Comparison of ENCODE assay signal across 1 cellular context in the genomic region with DNA sequence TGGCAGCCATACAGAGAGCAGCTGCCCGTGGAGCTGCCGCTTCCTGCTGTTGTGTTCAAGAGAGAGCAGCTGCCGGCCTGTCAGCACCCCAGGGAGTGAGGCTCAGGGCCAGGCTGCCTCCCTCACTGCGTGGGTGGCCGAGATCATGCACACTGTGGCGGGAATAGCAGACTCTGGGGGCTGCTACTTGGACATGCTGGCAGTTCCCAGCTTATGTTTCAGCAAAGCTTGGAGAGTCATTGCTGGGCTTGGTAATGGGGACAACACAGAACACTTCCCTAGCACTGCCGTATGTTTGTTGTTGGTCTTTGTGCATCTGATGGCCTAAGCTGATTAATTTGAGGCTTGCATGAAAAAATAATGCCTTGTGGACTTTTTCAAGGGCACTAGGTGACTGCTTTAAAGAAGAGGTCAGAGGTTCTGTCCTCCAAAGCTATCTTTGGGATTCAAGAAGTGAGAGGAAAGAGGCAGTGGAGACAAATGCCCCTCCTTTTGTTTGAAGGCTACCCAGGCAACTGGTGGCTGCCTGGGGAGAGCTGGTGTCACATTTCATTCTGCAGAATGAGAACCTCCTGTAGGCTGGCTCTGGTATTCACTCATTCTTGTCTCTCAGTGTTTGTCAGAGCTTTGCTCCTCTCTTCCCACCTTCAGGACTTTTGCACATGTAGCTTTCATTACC.
TF ChIP-seq lines count a peak whose summit lies in the region.

No MANE protein-coding gene starts in this region.

TF ChIP-seq in K562, 482 proteins besides CTCF, POLR2A, EP300 and RAD21 (continued from another document and continues in another):
- TF ChIP-seq, protein P1, sequence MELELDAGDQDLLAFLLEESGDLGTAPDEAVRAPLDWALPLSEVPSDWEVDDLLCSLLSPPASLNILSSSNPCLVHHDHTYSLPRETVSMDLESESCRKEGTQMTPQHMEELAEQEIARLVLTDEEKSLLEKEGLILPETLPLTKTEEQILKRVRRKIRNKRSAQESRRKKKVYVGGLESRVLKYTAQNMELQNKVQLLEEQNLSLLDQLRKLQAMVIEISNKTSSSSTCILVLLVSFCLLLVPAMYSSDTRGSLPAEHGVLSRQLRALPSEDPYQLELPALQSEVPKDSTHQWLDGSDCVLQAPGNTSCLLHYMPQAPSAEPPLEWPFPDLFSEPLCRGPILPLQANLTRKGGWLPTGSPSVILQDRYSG (tag; conservative IDR thresholded peaks at IDR 0.05; ENCODE audit: low read depth): no peak
- TF ChIP-seq, protein P2, sequence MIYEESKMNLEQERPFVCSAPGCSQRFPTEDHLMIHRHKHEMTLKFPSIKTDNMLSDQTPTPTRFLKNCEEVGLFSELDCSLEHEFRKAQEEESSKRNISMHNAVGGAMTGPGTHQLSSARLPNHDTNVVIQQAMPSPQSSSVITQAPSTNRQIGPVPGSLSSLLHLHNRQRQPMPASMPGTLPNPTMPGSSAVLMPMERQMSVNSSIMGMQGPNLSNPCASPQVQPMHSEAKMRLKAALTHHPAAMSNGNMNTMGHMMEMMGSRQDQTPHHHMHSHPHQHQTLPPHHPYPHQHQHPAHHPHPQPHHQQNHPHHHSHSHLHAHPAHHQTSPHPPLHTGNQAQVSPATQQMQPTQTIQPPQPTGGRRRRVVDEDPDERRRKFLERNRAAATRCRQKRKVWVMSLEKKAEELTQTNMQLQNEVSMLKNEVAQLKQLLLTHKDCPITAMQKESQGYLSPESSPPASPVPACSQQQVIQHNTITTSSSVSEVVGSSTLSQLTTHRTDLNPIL (CRISPR knock-in tag; IDR thresholded peaks at IDR 0.05): no peak
- TF ChIP-seq SRSF1 (IDR thresholded peaks at IDR 0.05; ENCODE audit: low read depth, low read length) (no peak), FOXJ3 (CRISPR knock-in tag; IDR thresholded peaks at IDR 0.05) (no peak), MCM2 (IDR thresholded peaks at IDR 0.05; ENCODE audit: low read depth) (no peak), CHD2 (IDR thresholded peaks at IDR 0.05; ENCODE audit: low read depth, low read length) (no peak), ZNF3 (CRISPR knock-in tag; IDR thresholded peaks at IDR 0.05) (no peak), ZNF232 (CRISPR knock-in tag; IDR thresholded peaks at IDR 0.05) (no peak), HDAC3 (IDR thresholded peaks at IDR 0.05; ENCODE audit: borderline replicate concordance, partially characterized antibody) (no peak), PCBP1 (IDR thresholded peaks at IDR 0.05; ENCODE audit: low read depth, low read length, poor library complexity, severe bottlenecking) (no peak), NR2C1 (IDR thresholded peaks at IDR 0.05) (no peak), NR2C1 (tag; IDR thresholded peaks at IDR 0.05) (peak; percentile 23; the same call in 1 of the 2 replicates), RBFOX2 (IDR thresholded peaks at IDR 0.05; ENCODE audit: low read depth, low read length) (no peak), FOSL1 (tag; conservative IDR thresholded peaks at IDR 0.05) (no peak), ETV5 (CRISPR knock-in tag; IDR thresholded peaks at IDR 0.05; ENCODE audit: low read depth) (no peak; the same call in 1 of the 2 replicates), SUPT5H (IDR thresholded peaks at IDR 0.05) (no peak), RBM17 (IDR thresholded peaks at IDR 0.05; ENCODE audit: borderline replicate concordance, low read depth, low read length) (no peak), ZBTB8A (IDR thresholded peaks at IDR 0.05; ENCODE audit: partially characterized antibody) (no peak), RBM39 (optimal IDR thresholded peaks at IDR 0.05; ENCODE audit: low read depth, low read length) (no peak), ZNF707 (CRISPR knock-in tag; conservative IDR thresholded peaks at IDR 0.05) (no peak), RFX7 (CRISPR knock-in tag; IDR thresholded peaks at IDR 0.05) (no peak), NR2C2 (CRISPR knock-in tag; IDR thresholded peaks at IDR 0.05) (no peak), NR2C2 (tag; IDR thresholded peaks at IDR 0.05) (0 out of 2 replicates have a peak, but pooled peaks have one; percentile 34), ZFP36 (IDR thresholded peaks at IDR 0.05; ENCODE audit: low read depth, low read length, partially characterized antibody) (no peak), TCF3 (CRISPR knock-in tag; IDR thresholded peaks at IDR 0.05) (0 out of 2 replicates have a peak, but pooled peaks have one; percentile 9), ZNF696 (CRISPR knock-in tag; conservative IDR thresholded peaks at IDR 0.05) (no peak), NCOA1 (IDR thresholded peaks at IDR 0.05; ENCODE audit: low read depth) (no peak), NR1H2 (CRISPR knock-in tag; IDR thresholded peaks at IDR 0.05) (no peak), CEBPB (tag; IDR thresholded peaks at IDR 0.05) (no peak), DPF2 (IDR thresholded peaks at IDR 0.05) (no peak; the same call in 1 of the 2 replicates), NEUROD1 (IDR thresholded peaks at IDR 0.05; ENCODE audit: borderline replicate concordance, low read depth, low read length, partially characterized antibody) (no peak), JUND (IDR thresholded peaks at IDR 0.05; ENCODE audit: borderline replicate concordance, low read depth, low read length) (no peak), JUND (tag; IDR thresholded peaks at IDR 0.05; ENCODE audit: borderline replicate concordance, low read depth, low read length) (peak; percentile 39; the same call in 1 of the 3 replicates), ZEB2 (IDR thresholded peaks at IDR 0.05) (no peak)
- TF ChIP-seq, protein P3, sequence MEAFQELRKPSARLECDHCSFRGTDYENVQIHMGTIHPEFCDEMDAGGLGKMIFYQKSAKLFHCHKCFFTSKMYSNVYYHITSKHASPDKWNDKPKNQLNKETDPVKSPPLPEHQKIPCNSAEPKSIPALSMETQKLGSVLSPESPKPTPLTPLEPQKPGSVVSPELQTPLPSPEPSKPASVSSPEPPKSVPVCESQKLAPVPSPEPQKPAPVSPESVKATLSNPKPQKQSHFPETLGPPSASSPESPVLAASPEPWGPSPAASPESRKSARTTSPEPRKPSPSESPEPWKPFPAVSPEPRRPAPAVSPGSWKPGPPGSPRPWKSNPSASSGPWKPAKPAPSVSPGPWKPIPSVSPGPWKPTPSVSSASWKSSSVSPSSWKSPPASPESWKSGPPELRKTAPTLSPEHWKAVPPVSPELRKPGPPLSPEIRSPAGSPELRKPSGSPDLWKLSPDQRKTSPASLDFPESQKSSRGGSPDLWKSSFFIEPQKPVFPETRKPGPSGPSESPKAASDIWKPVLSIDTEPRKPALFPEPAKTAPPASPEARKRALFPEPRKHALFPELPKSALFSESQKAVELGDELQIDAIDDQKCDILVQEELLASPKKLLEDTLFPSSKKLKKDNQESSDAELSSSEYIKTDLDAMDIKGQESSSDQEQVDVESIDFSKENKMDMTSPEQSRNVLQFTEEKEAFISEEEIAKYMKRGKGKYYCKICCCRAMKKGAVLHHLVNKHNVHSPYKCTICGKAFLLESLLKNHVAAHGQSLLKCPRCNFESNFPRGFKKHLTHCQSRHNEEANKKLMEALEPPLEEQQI (IDR thresholded peaks at IDR 0.05): no peak
- TF ChIP-seq, protein P4, sequence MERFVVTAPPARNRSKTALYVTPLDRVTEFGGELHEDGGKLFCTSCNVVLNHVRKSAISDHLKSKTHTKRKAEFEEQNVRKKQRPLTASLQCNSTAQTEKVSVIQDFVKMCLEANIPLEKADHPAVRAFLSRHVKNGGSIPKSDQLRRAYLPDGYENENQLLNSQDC (CRISPR knock-in tag; IDR thresholded peaks at IDR 0.05): no peak
- TF ChIP-seq, protein P5, sequence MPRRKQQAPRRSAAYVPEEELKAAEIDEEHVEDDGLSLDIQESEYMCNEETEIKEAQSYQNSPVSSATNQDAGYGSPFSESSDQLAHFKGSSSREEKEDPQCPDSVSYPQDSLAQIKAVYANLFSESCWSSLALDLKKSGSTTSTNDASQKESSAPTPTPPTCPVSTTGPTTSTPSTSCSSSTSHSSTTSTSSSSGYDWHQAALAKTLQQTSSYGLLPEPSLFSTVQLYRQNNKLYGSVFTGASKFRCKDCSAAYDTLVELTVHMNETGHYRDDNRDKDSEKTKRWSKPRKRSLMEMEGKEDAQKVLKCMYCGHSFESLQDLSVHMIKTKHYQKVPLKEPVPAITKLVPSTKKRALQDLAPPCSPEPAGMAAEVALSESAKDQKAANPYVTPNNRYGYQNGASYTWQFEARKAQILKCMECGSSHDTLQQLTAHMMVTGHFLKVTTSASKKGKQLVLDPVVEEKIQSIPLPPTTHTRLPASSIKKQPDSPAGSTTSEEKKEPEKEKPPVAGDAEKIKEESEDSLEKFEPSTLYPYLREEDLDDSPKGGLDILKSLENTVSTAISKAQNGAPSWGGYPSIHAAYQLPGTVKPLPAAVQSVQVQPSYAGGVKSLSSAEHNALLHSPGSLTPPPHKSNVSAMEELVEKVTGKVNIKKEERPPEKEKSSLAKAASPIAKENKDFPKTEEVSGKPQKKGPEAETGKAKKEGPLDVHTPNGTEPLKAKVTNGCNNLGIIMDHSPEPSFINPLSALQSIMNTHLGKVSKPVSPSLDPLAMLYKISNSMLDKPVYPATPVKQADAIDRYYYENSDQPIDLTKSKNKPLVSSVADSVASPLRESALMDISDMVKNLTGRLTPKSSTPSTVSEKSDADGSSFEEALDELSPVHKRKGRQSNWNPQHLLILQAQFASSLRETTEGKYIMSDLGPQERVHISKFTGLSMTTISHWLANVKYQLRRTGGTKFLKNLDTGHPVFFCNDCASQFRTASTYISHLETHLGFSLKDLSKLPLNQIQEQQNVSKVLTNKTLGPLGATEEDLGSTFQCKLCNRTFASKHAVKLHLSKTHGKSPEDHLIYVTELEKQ (CRISPR knock-in tag; IDR thresholded peaks at IDR 0.05): no peak
- TF ChIP-seq, protein P6, sequence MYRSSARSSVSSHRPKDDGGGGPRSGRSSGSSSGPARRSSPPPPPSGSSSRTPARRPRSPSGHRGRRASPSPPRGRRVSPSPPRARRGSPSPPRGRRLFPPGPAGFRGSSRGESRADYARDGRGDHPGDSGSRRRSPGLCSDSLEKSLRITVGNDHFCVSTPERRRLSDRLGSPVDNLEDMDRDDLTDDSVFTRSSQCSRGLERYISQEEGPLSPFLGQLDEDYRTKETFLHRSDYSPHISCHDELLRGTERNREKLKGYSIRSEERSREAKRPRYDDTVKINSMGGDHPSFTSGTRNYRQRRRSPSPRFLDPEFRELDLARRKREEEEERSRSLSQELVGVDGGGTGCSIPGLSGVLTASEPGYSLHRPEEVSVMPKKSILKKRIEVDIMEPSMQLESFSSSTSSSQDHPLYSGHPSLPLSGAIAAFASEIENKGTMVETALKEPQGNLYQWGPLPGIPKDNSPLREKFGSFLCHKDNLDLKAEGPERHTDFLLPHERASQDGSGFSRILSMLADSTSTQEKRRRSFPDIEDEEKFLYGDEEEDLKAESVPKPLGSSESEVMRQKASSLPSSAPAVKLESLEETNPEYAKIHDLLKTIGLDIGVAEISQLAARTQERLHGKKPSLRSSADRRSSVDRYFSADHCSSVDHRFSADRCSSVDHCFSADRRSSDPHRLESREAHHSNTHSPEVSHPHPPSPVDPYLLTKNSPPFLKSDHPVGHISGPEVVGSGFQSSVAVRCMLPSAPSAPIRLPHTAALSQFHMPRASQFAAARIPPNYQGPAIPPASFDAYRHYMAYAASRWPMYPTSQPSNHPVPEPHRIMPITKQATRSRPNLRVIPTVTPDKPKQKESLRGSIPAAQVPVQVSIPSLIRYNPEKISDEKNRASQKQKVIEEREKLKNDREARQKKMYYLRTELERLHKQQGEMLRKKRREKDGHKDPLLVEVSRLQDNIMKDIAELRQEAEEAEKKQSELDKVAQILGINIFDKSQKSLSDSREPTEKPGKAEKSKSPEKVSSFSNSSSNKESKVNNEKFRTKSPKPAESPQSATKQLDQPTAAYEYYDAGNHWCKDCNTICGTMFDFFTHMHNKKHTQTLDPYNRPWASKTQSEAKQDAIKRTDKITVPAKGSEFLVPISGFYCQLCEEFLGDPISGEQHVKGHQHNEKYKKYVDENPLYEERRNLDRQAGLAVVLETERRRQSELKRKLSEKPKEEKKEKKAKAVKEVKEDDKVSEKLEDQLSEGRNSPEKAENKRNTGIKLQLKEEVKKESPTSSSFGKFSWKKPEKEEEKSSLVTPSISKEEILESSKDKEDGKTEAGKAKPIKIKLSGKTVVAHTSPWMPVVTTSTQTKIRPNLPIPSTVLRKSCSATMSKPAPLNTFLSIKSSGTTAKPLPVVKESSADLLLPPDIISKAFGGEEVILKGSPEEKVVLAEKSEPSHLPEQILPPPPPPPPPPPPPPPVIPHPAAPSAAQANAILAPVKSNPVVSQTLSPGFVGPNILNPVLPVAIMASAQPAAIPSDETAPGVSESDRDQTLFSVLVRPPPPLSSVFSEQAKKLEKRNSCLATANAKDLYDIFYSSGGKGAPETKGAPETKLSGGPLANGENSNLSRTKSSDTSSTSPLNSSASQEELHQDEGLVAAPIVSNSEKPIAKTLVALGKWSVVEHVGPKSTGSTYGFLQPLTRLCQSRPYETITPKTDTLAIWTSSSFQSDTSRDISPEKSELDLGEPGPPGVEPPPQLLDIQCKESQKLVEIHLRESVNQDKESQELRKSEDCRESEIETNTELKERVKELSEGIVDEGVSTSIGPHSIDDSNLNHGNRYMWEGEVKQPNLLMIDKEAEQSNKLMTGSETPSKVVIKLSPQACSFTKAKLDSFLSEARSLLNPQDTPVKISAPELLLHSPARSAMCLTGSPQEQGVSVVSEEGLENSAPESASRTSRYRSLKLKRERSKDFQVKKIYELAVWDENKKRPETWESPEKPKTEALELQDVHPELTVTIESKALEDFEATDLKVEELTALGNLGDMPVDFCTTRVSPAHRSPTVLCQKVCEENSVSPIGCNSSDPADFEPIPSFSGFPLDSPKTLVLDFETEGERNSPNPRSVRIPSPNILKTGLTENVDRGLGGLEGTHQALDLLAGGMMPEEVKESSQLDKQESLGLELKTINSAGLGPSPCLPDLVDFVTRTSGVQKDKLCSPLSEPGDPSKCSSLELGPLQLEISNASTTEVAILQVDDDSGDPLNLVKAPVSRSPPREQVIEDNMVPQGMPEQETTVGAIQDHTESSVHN (IDR thresholded peaks at IDR 0.05; ENCODE audit: borderline replicate concordance in 1 of 2, low read depth in 1 of 2): no peak
- TF ChIP-seq, protein P7, sequence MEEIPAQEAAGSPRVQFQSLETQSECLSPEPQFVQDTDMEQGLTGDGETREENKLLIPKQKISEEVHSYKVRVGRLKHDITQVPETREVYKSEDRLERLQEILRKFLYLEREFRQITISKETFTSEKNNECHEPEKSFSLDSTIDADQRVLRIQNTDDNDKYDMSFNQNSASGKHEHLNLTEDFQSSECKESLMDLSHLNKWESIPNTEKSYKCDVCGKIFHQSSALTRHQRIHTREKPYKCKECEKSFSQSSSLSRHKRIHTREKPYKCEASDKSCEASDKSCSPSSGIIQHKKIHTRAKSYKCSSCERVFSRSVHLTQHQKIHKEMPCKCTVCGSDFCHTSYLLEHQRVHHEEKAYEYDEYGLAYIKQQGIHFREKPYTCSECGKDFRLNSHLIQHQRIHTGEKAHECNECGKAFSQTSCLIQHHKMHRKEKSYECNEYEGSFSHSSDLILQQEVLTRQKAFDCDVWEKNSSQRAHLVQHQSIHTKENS (CRISPR knock-in tag; IDR thresholded peaks at IDR 0.05): no peak
- TF ChIP-seq, protein P8, sequence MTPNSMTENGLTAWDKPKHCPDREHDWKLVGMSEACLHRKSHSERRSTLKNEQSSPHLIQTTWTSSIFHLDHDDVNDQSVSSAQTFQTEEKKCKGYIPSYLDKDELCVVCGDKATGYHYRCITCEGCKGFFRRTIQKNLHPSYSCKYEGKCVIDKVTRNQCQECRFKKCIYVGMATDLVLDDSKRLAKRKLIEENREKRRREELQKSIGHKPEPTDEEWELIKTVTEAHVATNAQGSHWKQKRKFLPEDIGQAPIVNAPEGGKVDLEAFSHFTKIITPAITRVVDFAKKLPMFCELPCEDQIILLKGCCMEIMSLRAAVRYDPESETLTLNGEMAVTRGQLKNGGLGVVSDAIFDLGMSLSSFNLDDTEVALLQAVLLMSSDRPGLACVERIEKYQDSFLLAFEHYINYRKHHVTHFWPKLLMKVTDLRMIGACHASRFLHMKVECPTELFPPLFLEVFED (CRISPR knock-in tag; conservative IDR thresholded peaks at IDR 0.05): no peak
